Comparison of ENCODE assay signal across 15 cellular contexts in genomic region chr1:248565530-248566373, GRCh38. TPM values are rescaled to one million over a fixed set of nuclear protein-coding genes. Genes with fewer than 3 reads are reported as not detected.
A peak's percentile ranks its signal among the peaks of the same experiment; 100 is the strongest.
DNase-seq lines count a peak whose midpoint lies in the region; ATAC-seq and FAIRE-seq lines count a peak whose summit lies in the region.
"Not testable (repeated sequence)": the region's sequence is repeated elsewhere in the genome, so short reads cannot be mapped to it uniquely, and the experiment has no call there.
"Had no signal": no experiment of that assay in that cellular context is flagged by ENCODE, and none has a peak within 500 bp of the region (broad histone marks: within the 10 kb centered on the region; RNA-seq: fewer than 3 reads in every experiment).

No MANE protein-coding gene starts in this region.

- ATAC-seq in GM18498 (IDR thresholded peaks at IDR 0.05; ENCODE audit: unreplicated experiment) = peak; percentile 79
- peak; percentile 93 for ATAC-seq in GM19395 (IDR thresholded peaks at IDR 0.05; ENCODE audit: unreplicated experiment)
- ATAC-seq in GM21786 (IDR thresholded peaks at IDR 0.05; ENCODE audit: unreplicated experiment) = peak; percentile 68
- ATAC-seq in HG03095 (IDR thresholded peaks at IDR 0.05; ENCODE audit: unreplicated experiment) = peak; percentile 70

- H3K9me3 Mint-ChIP-seq in activated CD4-positive, alpha-beta T cell treated with anti-CD3 and anti-CD28 coated beads, Interleukin-2, amount 10 ng/mL, durations not matched to agents 7 days and 5 days; activated naive CD8-positive, alpha-beta T cell treated with anti-CD3 and anti-CD28 coated beads for 36 hours: not testable (repeated sequence)

- not testable (repeated sequence) for H3K36me3 Mint-ChIP-seq in activated CD4-positive, alpha-beta T cell treated with anti-CD3 and anti-CD28 coated beads, Interleukin-2, amount 10 ng/mL, durations not matched to agents 7 days and 5 days (ENCODE audit: low read depth); activated naive CD8-positive, alpha-beta T cell treated with anti-CD3 and anti-CD28 coated beads for 36 hours

- peak overlapping the region; percentile 78 for H3K4me3 Mint-ChIP-seq in activated CD4-positive, alpha-beta T cell treated with anti-CD3 and anti-CD28 coated beads, Interleukin-2, amount 10 ng/mL, durations not matched to agents 7 days and 5 days
- H3K4me3 Mint-ChIP-seq in activated naive CD8-positive, alpha-beta T cell treated with anti-CD3 and anti-CD28 coated beads for 36 hours = peak overlapping the region; percentile 76

- peaks cover 19% of the 10 kb centered on the region for H3K4me1 Mint-ChIP-seq in activated CD4-positive, alpha-beta T cell treated with anti-CD3 and anti-CD28 coated beads, Interleukin-2, amount 10 ng/mL, durations not matched to agents 7 days and 5 days
- not testable (repeated sequence) for H3K4me1 Mint-ChIP-seq in activated naive CD8-positive, alpha-beta T cell treated with anti-CD3 and anti-CD28 coated beads for 36 hours

- DNase-seq in HTR-8/SVneo (ENCODE audit: insufficient read length, low spot score); activated naive CD8-positive, alpha-beta T cell treated with anti-CD3 and anti-CD28 coated beads for 36 hours: not testable (repeated sequence)
- peak; percentile 31 for DNase-seq in activated CD4-positive, alpha-beta T cell treated with anti-CD3 and anti-CD28 coated beads, Interleukin-2, amount 10 ng/mL, durations not matched to agents 7 days and 5 days
- DNase-seq in stimulated activated CD4-positive, alpha-beta T cell treated with anti-CD3 and anti-CD28 coated beads, Interleukin-4, amount 100 ng/mL, for 24 hours = peak; percentile 4

- CTCF ChIA-PET in activated CD4-positive, alpha-beta T cell treated with anti-CD3 and anti-CD28 coated beads, Interleukin-2, amount 10 ng/mL, durations not matched to agents 7 days and 5 days (lab: Charles Lee) = not testable (repeated sequence)

- peak; percentile 63 for FAIRE-seq in HTR-8/SVneo (lab: Jason Lieb, UNC)

- POLR2A ChIA-PET in activated CD4-positive, alpha-beta T cell treated with anti-CD3 and anti-CD28 coated beads, Interleukin-2, amount 10 ng/mL, durations not matched to agents 7 days and 5 days (lab: Charles Lee) = not testable (repeated sequence)

- H3K27me3 Mint-ChIP-seq in activated CD4-positive, alpha-beta T cell treated with anti-CD3 and anti-CD28 coated beads, Interleukin-2, amount 10 ng/mL, durations not matched to agents 7 days and 5 days; activated naive CD8-positive, alpha-beta T cell treated with anti-CD3 and anti-CD28 coated beads for 36 hours: not testable (repeated sequence)

- peak overlapping the region; percentile 96 for H3K27ac Mint-ChIP-seq in activated CD4-positive, alpha-beta T cell treated with anti-CD3 and anti-CD28 coated beads, Interleukin-2, amount 10 ng/mL, durations not matched to agents 7 days and 5 days
- peak overlapping the region; percentile 95 for H3K27ac Mint-ChIP-seq in activated naive CD8-positive, alpha-beta T cell treated with anti-CD3 and anti-CD28 coated beads for 36 hours

RNA-seq across cellular contexts. Expression of gene OR2T29, which starts 3.2 kb away (rescaled TPM):
- total RNA-seq in activated CD4-positive, alpha-beta T cell treated with anti-CD3 and anti-CD28 coated beads, Interleukin-2, amount 10 ng/mL, durations not matched to agents 7 days and 5 days = not detected
- not detected for total RNA-seq in activated naive CD8-positive, alpha-beta T cell treated with anti-CD3 and anti-CD28 coated beads for 36 hours
- total RNA-seq: body of pancreas, dermis microvascular lymphatic vessel endothelial cell, esophagus muscularis mucosa, HT-29, lung, Right ventricle myocardium inferior, subcutaneous adipose tissue had no signal

RNA-seq across cellular contexts. Expression of gene OR2T34, which starts 8.8 kb away (rescaled TPM):
- total RNA-seq in activated CD4-positive, alpha-beta T cell treated with anti-CD3 and anti-CD28 coated beads, Interleukin-2, amount 10 ng/mL, durations not matched to agents 7 days and 5 days = not detected
- total RNA-seq in activated naive CD8-positive, alpha-beta T cell treated with anti-CD3 and anti-CD28 coated beads for 36 hours = not detected
- total RNA-seq: body of pancreas, dermis microvascular lymphatic vessel endothelial cell, esophagus muscularis mucosa, HT-29, lung, Right ventricle myocardium inferior, subcutaneous adipose tissue had no signal

RNA-seq across cellular contexts. Expression of gene OR2T10, which starts 31.7 kb away (rescaled TPM):
- not detected for total RNA-seq in activated CD4-positive, alpha-beta T cell treated with anti-CD3 and anti-CD28 coated beads, Interleukin-2, amount 10 ng/mL, durations not matched to agents 7 days and 5 days
- total RNA-seq in activated naive CD8-positive, alpha-beta T cell treated with anti-CD3 and anti-CD28 coated beads for 36 hours = not detected
- total RNA-seq: body of pancreas, dermis microvascular lymphatic vessel endothelial cell, esophagus muscularis mucosa, HT-29, lung, Right ventricle myocardium inferior, subcutaneous adipose tissue had no signal

RNA-seq across cellular contexts. Expression of gene OR2G6, which starts 57.9 kb away (rescaled TPM):
- total RNA-seq in activated CD4-positive, alpha-beta T cell treated with anti-CD3 and anti-CD28 coated beads, Interleukin-2, amount 10 ng/mL, durations not matched to agents 7 days and 5 days = not detected
- total RNA-seq in activated naive CD8-positive, alpha-beta T cell treated with anti-CD3 and anti-CD28 coated beads for 36 hours = not detected
- total RNA-seq: body of pancreas, dermis microvascular lymphatic vessel endothelial cell, esophagus muscularis mucosa, HT-29, lung, Right ventricle myocardium inferior, subcutaneous adipose tissue had no signal
